ENCODE assay signal across 13 cellular contexts in the genomic region with DNA sequence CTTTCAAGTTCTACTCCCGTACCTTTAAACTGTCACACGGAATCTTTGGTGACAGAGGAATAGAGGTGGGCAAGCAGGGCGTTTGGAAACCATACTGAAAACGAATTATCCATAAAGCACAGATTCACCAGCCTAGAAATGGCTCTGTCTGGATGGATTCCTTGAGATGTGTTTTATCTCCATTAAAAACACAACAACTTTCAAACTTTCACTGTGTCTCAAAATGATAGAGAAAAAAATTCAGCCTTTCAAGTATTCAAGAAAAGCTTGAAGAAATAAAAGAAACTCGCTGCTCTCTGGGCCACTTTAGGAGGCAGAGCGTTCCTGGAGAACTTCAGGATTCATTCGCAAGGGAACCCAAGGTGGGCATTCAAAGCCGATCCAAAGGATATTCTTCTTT. TPM values are rescaled to one million over a fixed set of nuclear protein-coding genes. Genes with fewer than 3 reads are reported as not detected.
DNase-seq lines count a peak whose midpoint lies in the region; ATAC-seq and TF ChIP-seq lines count a peak whose summit lies in the region.
"Had no signal": no experiment of that assay in that cellular context is flagged by ENCODE, and none has a peak within 500 bp of the region (broad histone marks: within the 10 kb centered on the region; RNA-seq: fewer than 3 reads in every experiment).

No MANE protein-coding gene starts in this region.

- H4K20me1 ChIP-seq in GM23338 (replicated peaks; ENCODE audit: insufficient read depth): no peaks in the 10 kb centered on the region

- ATAC-seq in GM23338 (no peak), WTC11 (no peak)

- peak overlapping the region; percentile 86 for H3K4me2 ChIP-seq in GM23338
- H3K4me2 ChIP-seq in parathyroid adenoma (ENCODE audit: low read length): peak overlapping the region; percentile 31

- TF ChIP-seq CTCF in GM23338 (conservative IDR thresholded peaks at IDR 0.05; ENCODE audit: low read depth in 2 of 2) (no peak), WTC11 (IDR thresholded peaks at IDR 0.05) (no peak), fibroblast of the aortic adventitia (IDR thresholded peaks at IDR 0.05; ENCODE audit: insufficient read depth, low read length) (no peak), parathyroid adenoma (IDR thresholded peaks at IDR 0.05) (no peak)

- POLR2A ChIA-PET in WTC11 (lab: Charles Lee): no interaction called here

- H3K79me2 ChIP-seq in GM23338 (replicated peaks; ENCODE audit: insufficient read depth): no peaks in the 10 kb centered on the region
- H3K79me2 ChIP-seq in parathyroid adenoma: no peaks in the 10 kb centered on the region

- H3K36me3 Mint-ChIP-seq in GM23338 (ENCODE audit: low read depth) (no peaks in the 10 kb centered on the region), WTC11 (no peaks in the 10 kb centered on the region)

- CTCF ChIA-PET in WTC11 (lab: Charles Lee): interaction anchor here (0.9 to 1.0 kb wide), 3 partner anchors 49 to 311 kb away, joined by 3 to 6 read pairs (median 4); no protein-coding TSS in a partner anchor

- no peaks in the 10 kb centered on the region for H3K9me3 ChIP-seq in parathyroid adenoma (ENCODE audit: control insufficient read depth, low read length)

- H3K4me1 ChIP-seq in GM23338 (ENCODE audit: insufficient read depth) (peaks cover 8% of the 10 kb centered on the region; the same call in 1 of the 2 replicates), parathyroid adenoma (no peaks in the 10 kb centered on the region)

- DNase-seq in GM23338 (ENCODE audit: low spot score) (no peak), WTC11 (ENCODE audit: low spot score) (no peak), fibroblast of the aortic adventitia (ENCODE audit: low read depth) (peak; percentile 4), dermis blood vessel endothelial cell (no peak), substantia nigra (lab: John Stamatoyannopoulos, UW) (no peak), posterior vena cava (ENCODE audit: low spot score) (no peak)
- DNase-seq: Calu3; NCI-H1092 treated with DMSO at 0.1 percent for 48 hours; NCI-H526 treated with DMSO at 0.1 percent for 48 hours; SHP77; stimulated activated naive B cell treated with anti-CD40 and anti-IgM and Interleukin-4, amounts not matched to agents 10 μg/mL and 1 μg/mL and 100 μg/mL, for 72 hours had no signal

- H3K9ac ChIP-seq in parathyroid adenoma: no peak overlapping the region

- H3K9me2 ChIP-seq in GM23338 (ENCODE audit: insufficient read depth): no peaks in the 10 kb centered on the region

- no peaks in the 10 kb centered on the region for H3K36me3 ChIP-seq in GM23338 (ENCODE audit: insufficient read depth)
- no peaks in the 10 kb centered on the region for H3K36me3 ChIP-seq in parathyroid adenoma (ENCODE audit: control insufficient read depth, insufficient read depth, low read length)

- H3K27me3 ChIP-seq in GM23338 (ENCODE audit: insufficient read depth) (peaks cover 45% of the 10 kb centered on the region), parathyroid adenoma (ENCODE audit: control insufficient read depth, insufficient read depth, low read length) (peaks cover 8% of the 10 kb centered on the region)

- H3K4me3 ChIP-seq in GM23338 (peak overlapping the region; percentile 67), fibroblast of the aortic adventitia (ENCODE audit: low read depth, low read length) (no peak overlapping the region), parathyroid adenoma (ENCODE audit: low read depth, low read length) (no peak overlapping the region)

- peaks cover 28% of the 10 kb centered on the region for H3K27me3 Mint-ChIP-seq in GM23338 (ENCODE audit: insufficient read depth, low read depth, poor library complexity)
- peaks cover 48% of the 10 kb centered on the region for H3K27me3 Mint-ChIP-seq in WTC11 (ENCODE audit: low read depth)

- H3K27ac ChIP-seq in GM23338 (ENCODE audit: low read depth): no peak overlapping the region
- H3K27ac ChIP-seq in parathyroid adenoma: no peak overlapping the region
- no peak overlapping the region for H3K27ac ChIP-seq in substantia nigra (ENCODE audit: low read depth, low read length, poor library complexity, severe bottlenecking)
- H3K27ac ChIP-seq: VCaP had no signal

- H3F3A ChIP-seq in GM23338 (replicated peaks; ENCODE audit: low read depth): peaks cover 4% of the 10 kb centered on the region; the same call in 1 of the 2 replicates

- intact Hi-C loops in posterior vena cava (cut with DNase I): no loop called here

- H3K27ac Mint-ChIP-seq in GM23338 (no peak overlapping the region), WTC11 (no peak overlapping the region)
- H3K27ac Mint-ChIP-seq: stimulated activated naive B cell treated with anti-CD40 and anti-IgM and Interleukin-4, amounts not matched to agents 10 μg/mL and 1 μg/mL and 100 μg/mL, for 72 hours had no signal

- no peaks in the 10 kb centered on the region for H3K9me3 Mint-ChIP-seq in GM23338
- no peaks in the 10 kb centered on the region for H3K9me3 Mint-ChIP-seq in WTC11
- H3K9me3 Mint-ChIP-seq: stimulated activated naive B cell treated with anti-CD40 and anti-IgM and Interleukin-4, amounts not matched to agents 10 μg/mL and 1 μg/mL and 100 μg/mL, for 72 hours had no signal

- H3K4me1 Mint-ChIP-seq in GM23338 (peaks cover 16% of the 10 kb centered on the region; the same call in 2 of the 3 replicates), WTC11 (peaks cover 11% of the 10 kb centered on the region)

- H3K4me3 Mint-ChIP-seq in GM23338 (peak overlapping the region; percentile 87), WTC11 (peak overlapping the region; percentile 87)

- H2AFZ ChIP-seq in GM23338 (peak overlapping the region; percentile 96), parathyroid adenoma (peak overlapping the region; percentile 39)

TF ChIP-seq in GM23338, 12 proteins besides CTCF, POLR2A, EP300 and RAD21:
- TF ChIP-seq STAT1 (IDR thresholded peaks at IDR 0.05; ENCODE audit: unreplicated experiment): no peak
- peak; percentile 37 for TF ChIP-seq EZH2 (IDR thresholded peaks at IDR 0.05; ENCODE audit: low read depth, unreplicated experiment)

TF ChIP-seq in WTC11, 78 proteins besides CTCF, POLR2A, EP300 and RAD21 (continues in another document):
- no peak for TF ChIP-seq ZNF423 (CRISPR knock-in tag; IDR thresholded peaks at IDR 0.05)
- TF ChIP-seq ZNF396 (CRISPR knock-in tag; IDR thresholded peaks at IDR 0.05; ENCODE audit: borderline replicate concordance): no peak
- no peak for TF ChIP-seq ZNF232 (CRISPR knock-in tag; IDR thresholded peaks at IDR 0.05)
- TF ChIP-seq, protein P1, sequence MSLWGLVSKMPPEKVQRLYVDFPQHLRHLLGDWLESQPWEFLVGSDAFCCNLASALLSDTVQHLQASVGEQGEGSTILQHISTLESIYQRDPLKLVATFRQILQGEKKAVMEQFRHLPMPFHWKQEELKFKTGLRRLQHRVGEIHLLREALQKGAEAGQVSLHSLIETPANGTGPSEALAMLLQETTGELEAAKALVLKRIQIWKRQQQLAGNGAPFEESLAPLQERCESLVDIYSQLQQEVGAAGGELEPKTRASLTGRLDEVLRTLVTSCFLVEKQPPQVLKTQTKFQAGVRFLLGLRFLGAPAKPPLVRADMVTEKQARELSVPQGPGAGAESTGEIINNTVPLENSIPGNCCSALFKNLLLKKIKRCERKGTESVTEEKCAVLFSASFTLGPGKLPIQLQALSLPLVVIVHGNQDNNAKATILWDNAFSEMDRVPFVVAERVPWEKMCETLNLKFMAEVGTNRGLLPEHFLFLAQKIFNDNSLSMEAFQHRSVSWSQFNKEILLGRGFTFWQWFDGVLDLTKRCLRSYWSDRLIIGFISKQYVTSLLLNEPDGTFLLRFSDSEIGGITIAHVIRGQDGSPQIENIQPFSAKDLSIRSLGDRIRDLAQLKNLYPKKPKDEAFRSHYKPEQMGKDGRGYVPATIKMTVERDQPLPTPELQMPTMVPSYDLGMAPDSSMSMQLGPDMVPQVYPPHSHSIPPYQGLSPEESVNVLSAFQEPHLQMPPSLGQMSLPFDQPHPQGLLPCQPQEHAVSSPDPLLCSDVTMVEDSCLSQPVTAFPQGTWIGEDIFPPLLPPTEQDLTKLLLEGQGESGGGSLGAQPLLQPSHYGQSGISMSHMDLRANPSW (CRISPR knock-in tag; conservative IDR thresholded peaks at IDR 0.05; ENCODE audit: low read depth): no peak
- no peak for TF ChIP-seq RORB (CRISPR knock-in tag; IDR thresholded peaks at IDR 0.05)
- TF ChIP-seq, protein P2, sequence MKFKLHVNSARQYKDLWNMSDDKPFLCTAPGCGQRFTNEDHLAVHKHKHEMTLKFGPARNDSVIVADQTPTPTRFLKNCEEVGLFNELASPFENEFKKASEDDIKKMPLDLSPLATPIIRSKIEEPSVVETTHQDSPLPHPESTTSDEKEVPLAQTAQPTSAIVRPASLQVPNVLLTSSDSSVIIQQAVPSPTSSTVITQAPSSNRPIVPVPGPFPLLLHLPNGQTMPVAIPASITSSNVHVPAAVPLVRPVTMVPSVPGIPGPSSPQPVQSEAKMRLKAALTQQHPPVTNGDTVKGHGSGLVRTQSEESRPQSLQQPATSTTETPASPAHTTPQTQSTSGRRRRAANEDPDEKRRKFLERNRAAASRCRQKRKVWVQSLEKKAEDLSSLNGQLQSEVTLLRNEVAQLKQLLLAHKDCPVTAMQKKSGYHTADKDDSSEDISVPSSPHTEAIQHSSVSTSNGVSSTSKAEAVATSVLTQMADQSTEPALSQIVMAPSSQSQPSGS (CRISPR knock-in tag; IDR thresholded peaks at IDR 0.05; ENCODE audit: borderline replicate concordance, low read depth): no peak
- TF ChIP-seq ETV6 (CRISPR knock-in tag; IDR thresholded peaks at IDR 0.05): no peak

RNA-seq across cellular contexts. Expression of a gene that starts 0.6 kb away (rescaled TPM):
- 13.7 and 23.2 TPM in 2 replicates for total RNA-seq in GM23338 (2014; rRNA removed; shearing (Covaris generic))
- polyA plus RNA-seq in GM23338 (2016; fragmentation: Nextera tagmentation; extraction: Ambion mirVana): 11.9 and 14.0 TPM in 2 replicates
- total RNA-seq in WTC11 (2021) (11.8 to 21.2 TPM (median 18.4 TPM) in 3 replicates), fibroblast of the aortic adventitia (ENCODE audit: low replicate concordance) (0.90 and 1.5 TPM in 2 replicates), dermis blood vessel endothelial cell (0.28 and 1.4 TPM in 2 replicates), posterior vena cava (10 to 100 TPM; 58.2 to 80.2 TPM)

RNA-seq across cellular contexts. Expression of a gene that starts 43.5 kb away (rescaled TPM):
- 33.2 and 33.8 TPM in 2 replicates for total RNA-seq in GM23338 (2014; rRNA removed; shearing (Covaris generic))
- polyA plus RNA-seq in GM23338 (2016; fragmentation: Nextera tagmentation; extraction: Ambion mirVana): 9.4 and 11.3 TPM in 2 replicates
- 33.6 to 37.0 TPM (median 34.6 TPM) in 3 replicates for total RNA-seq in WTC11 (2021)
- 10.7 and 23.4 TPM in 2 replicates for total RNA-seq in fibroblast of the aortic adventitia (ENCODE audit: low replicate concordance)
- 7.0 and 8.5 TPM in 2 replicates for total RNA-seq in dermis blood vessel endothelial cell
- 10 to 100 TPM; 16.0 to 19.2 TPM for total RNA-seq in posterior vena cava
